Comparison of ENCODE assay signal across 17 cellular contexts in the genomic region with DNA sequence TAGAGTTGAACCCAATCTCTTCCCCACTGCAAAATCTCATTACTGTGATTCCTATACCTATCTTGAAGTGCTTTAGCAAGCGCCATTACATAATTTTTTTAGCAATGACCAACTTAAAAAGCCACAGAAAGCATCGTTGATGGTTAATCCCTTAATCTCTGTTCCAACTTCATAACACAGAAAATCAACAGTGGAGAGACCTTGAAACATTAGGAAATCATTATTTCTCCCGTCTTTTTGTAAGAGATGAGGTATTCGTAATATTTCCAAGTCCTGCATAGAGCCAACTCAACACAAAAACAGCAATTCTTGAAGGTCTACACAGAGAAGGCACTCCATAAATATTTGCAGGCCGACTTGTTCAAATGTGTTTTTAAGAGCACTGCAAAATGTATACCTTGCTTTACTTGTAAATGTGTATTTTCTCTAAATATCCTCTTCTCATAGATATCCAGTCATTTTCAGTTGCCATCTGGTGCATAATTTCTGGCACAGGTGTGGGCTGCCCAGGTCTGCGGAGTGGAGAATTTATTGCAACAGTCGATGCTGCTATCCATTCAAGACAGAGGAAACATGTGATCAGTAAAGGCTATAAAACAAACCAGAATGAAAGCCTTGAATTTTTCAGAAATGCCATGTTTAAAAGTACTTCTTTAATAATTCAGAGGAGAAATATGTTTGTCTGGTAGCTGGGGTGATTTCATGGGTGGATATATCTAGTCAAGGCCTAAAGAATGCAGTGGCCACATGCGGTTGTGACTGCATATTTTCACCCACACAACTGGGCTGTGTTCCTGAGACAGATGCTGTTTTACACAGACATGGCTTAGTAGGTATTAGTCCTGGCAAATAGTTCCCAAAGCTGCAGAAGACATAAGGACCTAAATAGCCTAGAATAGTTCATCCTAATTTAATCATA.
DNase-seq lines count a peak whose midpoint lies in the region; ATAC-seq and TF ChIP-seq lines count a peak whose summit lies in the region.
"Had no signal": no experiment of that assay in that cellular context is flagged by ENCODE, and none has a peak within 500 bp of the region (broad histone marks: within the 10 kb centered on the region; RNA-seq: fewer than 3 reads in every experiment).

No MANE protein-coding gene starts in this region.

- H3K27me3 ChIP-seq in BJ (ENCODE audit: control insufficient read depth, insufficient read depth, low read length) = no peaks in the 10 kb centered on the region
- H3K27me3 ChIP-seq in CD8-positive, alpha-beta memory T cell (ENCODE audit: insufficient read depth, low read length, poor library complexity, severe bottlenecking) = no peaks in the 10 kb centered on the region
- H3K27me3 ChIP-seq: pancreas, uterus had no signal

- TF ChIP-seq CTCF in BJ (IDR thresholded peaks at IDR 0.05; ENCODE audit: insufficient read depth, low read depth, low read length) (no peak), osteocyte (IDR thresholded peaks at IDR 0.05) (no peak)

- H3K4me1 Mint-ChIP-seq in osteocyte (ENCODE audit: unreplicated experiment) = peaks cover 48% of the 10 kb centered on the region
- no peaks in the 10 kb centered on the region for H3K4me1 Mint-ChIP-seq in CD8-positive, alpha-beta memory T cell

- no peak overlapping the region for H3K4me3 ChIP-seq in BJ (ENCODE audit: low read depth, low read length)
- no peak overlapping the region for H3K4me3 ChIP-seq in CD8-positive, alpha-beta memory T cell (ENCODE audit: low read length)
- H3K4me3 ChIP-seq: pancreas, uterus had no signal

- H3K9me3 Mint-ChIP-seq in osteocyte (ENCODE audit: unreplicated experiment) = no peaks in the 10 kb centered on the region
- peaks cover 0 to 1% (median 0%) of the 10 kb centered on the region in 5 donors for H3K9me3 Mint-ChIP-seq in CD8-positive, alpha-beta memory T cell
- H3K9me3 Mint-ChIP-seq: activated naive CD4-positive, alpha-beta T cell treated with anti-CD3 and anti-CD28 coated beads, Interleukin-2, amount 50 U/mL, for 72 hours had no signal

- POLR2A ChIA-PET in BJ (lab: Charles Lee) = interaction anchor here (0.6 kb wide), 1 partner anchor 10 kb away, joined by 3 read pairs; no protein-coding TSS in a partner anchor
- POLR2A ChIA-PET in CD8-positive, alpha-beta memory T cell (lab: Charles Lee) = no interaction called here

- H3K36me3 ChIP-seq in BJ (ENCODE audit: control insufficient read depth, insufficient read depth, low read length) = no peaks in the 10 kb centered on the region
- no peaks in the 10 kb centered on the region for H3K36me3 ChIP-seq in CD8-positive, alpha-beta memory T cell (ENCODE audit: insufficient read depth, low read length)
- H3K36me3 ChIP-seq: pancreas, uterus had no signal

- H3K9me3 ChIP-seq in CD8-positive, alpha-beta memory T cell (ENCODE audit: low read length) = no peaks in the 10 kb centered on the region
- H3K9me3 ChIP-seq: pancreas, uterus had no signal

- H3K27ac Mint-ChIP-seq in osteocyte (ENCODE audit: unreplicated experiment) = peak overlapping the region; percentile 61
- no peak overlapping the region for H3K27ac Mint-ChIP-seq in CD8-positive, alpha-beta memory T cell

- H3K27me3 Mint-ChIP-seq in osteocyte (ENCODE audit: unreplicated experiment) = no peaks in the 10 kb centered on the region
- no peaks in the 10 kb centered on the region for H3K27me3 Mint-ChIP-seq in CD8-positive, alpha-beta memory T cell

- no peak overlapping the region for H3K27ac ChIP-seq in CD8-positive, alpha-beta memory T cell (ENCODE audit: low read depth, low read length)
- H3K27ac ChIP-seq: pancreas, uterus had no signal

- no peak for ATAC-seq in HG03045 (IDR thresholded peaks at IDR 0.05; ENCODE audit: unreplicated experiment)
- ATAC-seq in HG03457 (IDR thresholded peaks at IDR 0.05; ENCODE audit: unreplicated experiment) = no peak
- ATAC-seq: activated naive CD4-positive, alpha-beta T cell treated with anti-CD3 and anti-CD28 coated beads, Interleukin-2, amount 50 U/mL, for 72 hours had no signal

- H3K4me1 ChIP-seq in CD8-positive, alpha-beta memory T cell (ENCODE audit: insufficient read depth, low read length) = no peaks in the 10 kb centered on the region
- H3K4me1 ChIP-seq: uterus had no signal

- no peak overlapping the region for H3K4me3 Mint-ChIP-seq in osteocyte (ENCODE audit: unreplicated experiment)
- no peak overlapping the region for H3K4me3 Mint-ChIP-seq in CD8-positive, alpha-beta memory T cell

- DNase-seq in BJ (ENCODE audit: low read depth) = peak; percentile 87
- peak; percentile 46 for DNase-seq in NCI-H69 (lab: John Stamatoyannopoulos, UW)
- DNase-seq in fibroblast of gingiva (ENCODE audit: low read depth) = peak; percentile 65
- DNase-seq in osteocyte (ENCODE audit: extremely low spot score, unreplicated experiment) = no peak
- DNase-seq in NCI-H1694 (lab: John Stamatoyannopoulos, UW) = no peak
- DNase-seq in CD8-positive, alpha-beta memory T cell = no peak
- DNase-seq: activated CD4-positive, CD25-positive, alpha-beta regulatory T cell; activated CD8-positive, alpha-beta memory T cell treated with anti-CD3 and anti-CD28 coated beads, Interleukin-2, amount 50 U/mL, for 4 hours; cortex of kidney; GDM1; NCI-H2227 treated with DMSO at 0.1 percent for 48 hours; pancreas; stimulated activated CD4-positive, alpha-beta T cell treated with anti-CD3 and anti-CD28 coated beads, Interleukin-2, amount 100 ng/mL, for 24 hours; uterus had no signal

- CTCF ChIA-PET in BJ (lab: Yijun Ruan, JAX) = no interaction called here
- CTCF ChIA-PET in CD8-positive, alpha-beta memory T cell (lab: Charles Lee) = interaction anchor here (0.9 kb wide), 1 partner anchor 1078 kb away, joined by 3 read pairs; no protein-coding TSS in a partner anchor

- no peaks in the 10 kb centered on the region for H3K36me3 Mint-ChIP-seq in osteocyte (ENCODE audit: unreplicated experiment)
- H3K36me3 Mint-ChIP-seq in CD8-positive, alpha-beta memory T cell = no peaks in the 10 kb centered on the region
- H3K36me3 Mint-ChIP-seq: activated naive CD4-positive, alpha-beta T cell treated with anti-CD3 and anti-CD28 coated beads, Interleukin-2, amount 50 U/mL, for 72 hours had no signal

Comparison
In these comparisons a context has a peak if more than half of its experiments do, and no peak if none do; other contexts are left out.
1. DNase-seq: peak in BJ (single experiment), NCI-H69 (single experiment) and fibroblast of gingiva (single experiment); none in osteocyte (single experiment), NCI-H1694 (single experiment) and CD8-positive, alpha-beta memory T cell (0 of 5).